ENCODE assay signal across 2 cellular contexts in genomic region chr12:122073815-122074214, GRCh38.
A peak's percentile ranks its signal among the peaks of the same experiment; 100 is the strongest.
TF ChIP-seq lines count a peak whose summit lies in the region.

No MANE protein-coding gene starts in this region.

TF ChIP-seq in HepG2, 621 proteins besides CTCF, POLR2A, EP300 and RAD21:
- no peak for TF ChIP-seq THAP8 (CRISPR knock-in tag; IDR thresholded peaks at IDR 0.05; ENCODE audit: borderline replicate concordance)
- no peak for TF ChIP-seq CCDC6 (CRISPR knock-in tag; IDR thresholded peaks at IDR 0.05)
- TF ChIP-seq ZNF121 (CRISPR knock-in tag; IDR thresholded peaks at IDR 0.05), result peak; percentile 46; the same call in 1 of the 2 replicates
- TF ChIP-seq, protein P1, sequence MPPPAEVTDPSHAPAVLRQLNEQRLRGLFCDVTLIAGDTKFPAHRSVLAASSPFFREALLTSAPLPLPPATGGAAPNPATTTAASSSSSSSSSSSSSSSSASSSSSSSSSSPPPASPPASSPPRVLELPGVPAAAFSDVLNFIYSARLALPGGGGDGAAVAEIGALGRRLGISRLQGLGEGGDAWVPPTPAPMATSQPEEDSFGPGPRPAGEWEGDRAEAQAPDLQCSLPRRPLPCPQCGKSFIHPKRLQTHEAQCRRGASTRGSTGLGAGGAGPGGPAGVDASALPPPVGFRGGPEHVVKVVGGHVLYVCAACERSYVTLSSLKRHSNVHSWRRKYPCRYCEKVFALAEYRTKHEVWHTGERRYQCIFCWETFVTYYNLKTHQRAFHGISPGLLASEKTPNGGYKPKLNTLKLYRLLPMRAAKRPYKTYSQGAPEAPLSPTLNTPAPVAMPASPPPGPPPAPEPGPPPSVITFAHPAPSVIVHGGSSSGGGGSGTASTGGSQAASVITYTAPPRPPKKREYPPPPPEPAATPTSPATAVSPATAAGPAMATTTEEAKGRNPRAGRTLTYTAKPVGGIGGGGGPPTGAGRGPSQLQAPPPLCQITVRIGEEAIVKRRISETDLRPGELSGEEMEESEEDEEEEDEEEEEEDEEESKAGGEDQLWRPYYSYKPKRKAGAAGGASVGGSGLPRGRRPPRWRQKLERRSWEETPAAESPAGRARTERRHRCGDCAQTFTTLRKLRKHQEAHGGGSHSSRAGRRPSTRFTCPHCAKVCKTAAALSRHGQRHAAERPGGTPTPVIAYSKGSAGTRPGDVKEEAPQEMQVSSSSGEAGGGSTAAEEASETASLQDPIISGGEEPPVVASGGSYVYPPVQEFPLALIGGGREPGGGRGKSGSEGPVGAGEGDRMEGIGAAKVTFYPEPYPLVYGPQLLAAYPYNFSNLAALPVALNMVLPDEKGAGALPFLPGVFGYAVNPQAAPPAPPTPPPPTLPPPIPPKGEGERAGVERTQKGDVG (CRISPR knock-in tag; IDR thresholded peaks at IDR 0.05; ENCODE audit: borderline replicate concordance), result no peak
- no peak for TF ChIP-seq ZIK1 (CRISPR knock-in tag; IDR thresholded peaks at IDR 0.05; ENCODE audit: borderline replicate concordance, low read depth)

TF ChIP-seq in endothelial cell of umbilical vein, 7 proteins besides CTCF, POLR2A, EP300 and RAD21:
- TF ChIP-seq JUN (IDR thresholded peaks at IDR 0.05; ENCODE audit: borderline replicate concordance, insufficient read depth, insufficient read length, low read depth), result no peak
- no peak for TF ChIP-seq POLR2AphosphoS5 (IDR thresholded peaks at IDR 0.05; ENCODE audit: insufficient read depth, low read depth, low read length)
- no peak for TF ChIP-seq EZH2 (IDR thresholded peaks at IDR 0.05; ENCODE audit: borderline replicate concordance, low read depth, low read length, severe bottlenecking)
- TF ChIP-seq MAX (IDR thresholded peaks at IDR 0.05; ENCODE audit: insufficient read depth, insufficient read length), result no peak
- TF ChIP-seq MYC (IDR thresholded peaks at IDR 0.05; ENCODE audit: low read depth, low read length), result no peak
- TF ChIP-seq FOS (IDR thresholded peaks at IDR 0.05; ENCODE audit: borderline replicate concordance, insufficient read depth, low read length), result no peak
- TF ChIP-seq GATA2 (IDR thresholded peaks at IDR 0.05; ENCODE audit: insufficient read depth, insufficient read length, low read depth, low read length), result no peak
